Comparison of ENCODE assay signal across 2 cellular contexts in genomic region chr3:149219380-149220121, GRCh38.
TF ChIP-seq lines count a peak whose summit lies in the region.

No MANE protein-coding gene starts in this region.

TF ChIP-seq in A549, 52 proteins besides CTCF, POLR2A, EP300 and RAD21:
- TF ChIP-seq EHMT2 (IDR thresholded peaks at IDR 0.05; ENCODE audit: low read depth) = peak; percentile 52; the same call in 1 of the 2 replicates

TF ChIP-seq in HepG2, 621 proteins besides CTCF, POLR2A, EP300 and RAD21 (continues in another document):
- 0 out of 2 replicates have a peak, but pooled peaks have one; percentile 10 for TF ChIP-seq ZNF263 (CRISPR knock-in tag; IDR thresholded peaks at IDR 0.05)
- TF ChIP-seq ZNF20 (CRISPR knock-in tag; IDR thresholded peaks at IDR 0.05) = peak; percentile 71; the same call in 1 of the 2 replicates
- TF ChIP-seq PAXIP1 (CRISPR knock-in tag; conservative IDR thresholded peaks at IDR 0.05) = 0 out of 2 replicates have a peak, but pooled peaks have one; percentile 30
- 0 out of 2 replicates have a peak, but pooled peaks have one; percentile 39 for TF ChIP-seq TMF1 (CRISPR knock-in tag; IDR thresholded peaks at IDR 0.05; ENCODE audit: low read depth)
- TF ChIP-seq GFI1 (CRISPR knock-in tag; IDR thresholded peaks at IDR 0.05; ENCODE audit: borderline replicate concordance) = peak; percentile 52; the same call in 1 of the 2 replicates
- TF ChIP-seq SNAPC5 (CRISPR knock-in tag; IDR thresholded peaks at IDR 0.05; ENCODE audit: borderline replicate concordance) = 0 out of 2 replicates have a peak, but pooled peaks have one; percentile 38
- TF ChIP-seq TOPORS (CRISPR knock-in tag; IDR thresholded peaks at IDR 0.05) = peak; percentile 28; the same call in 1 of the 2 replicates
- 0 out of 2 replicates have a peak, but pooled peaks have one; percentile 8 for TF ChIP-seq ATF6 (CRISPR knock-in tag; conservative IDR thresholded peaks at IDR 0.05)
- TF ChIP-seq CSRNP1 (CRISPR knock-in tag; IDR thresholded peaks at IDR 0.05) = 0 out of 2 replicates have a peak, but pooled peaks have one; percentile 43
- peak; percentile 94 for TF ChIP-seq ZNF280D (CRISPR knock-in tag; IDR thresholded peaks at IDR 0.05)
- TF ChIP-seq YEATS4 (CRISPR knock-in tag; IDR thresholded peaks at IDR 0.05; ENCODE audit: borderline replicate concordance) = 0 out of 2 replicates have a peak, but pooled peaks have one; percentile 15
- peak; percentile 45; the same call in 1 of the 2 replicates for TF ChIP-seq ZMAT3 (CRISPR knock-in tag; conservative IDR thresholded peaks at IDR 0.05)
- TF ChIP-seq ZBTB37 (CRISPR knock-in tag; IDR thresholded peaks at IDR 0.05) = peak; percentile 34; the same call in 1 of the 2 replicates
- TF ChIP-seq KLF9 (CRISPR knock-in tag; IDR thresholded peaks at IDR 0.05; ENCODE audit: low read depth) = 0 out of 2 replicates have a peak, but pooled peaks have one; percentile 36
- TF ChIP-seq ZBTB38 (CRISPR knock-in tag; IDR thresholded peaks at IDR 0.05) = peak; percentile 91
- peak; percentile 36; the same call in 1 of the 2 replicates for TF ChIP-seq ZNF879 (CRISPR knock-in tag; IDR thresholded peaks at IDR 0.05)
- TF ChIP-seq ZNF605 (CRISPR knock-in tag; IDR thresholded peaks at IDR 0.05) = peak; percentile 74
- TF ChIP-seq MAX (IDR thresholded peaks at IDR 0.05) = 0 out of 2 replicates have a peak, but pooled peaks have one; percentile 10
- TF ChIP-seq ZNF431 (CRISPR knock-in tag; IDR thresholded peaks at IDR 0.05; ENCODE audit: borderline replicate concordance, low read depth) = peak; percentile 92; the same call in 1 of the 2 replicates
- TF ChIP-seq DRAP1 (CRISPR knock-in tag; IDR thresholded peaks at IDR 0.05) = 0 out of 2 replicates have a peak, but pooled peaks have one; percentile 26
- TF ChIP-seq ARID5B (CRISPR knock-in tag; IDR thresholded peaks at IDR 0.05) = 0 out of 2 replicates have a peak, but pooled peaks have one; percentile 4
- TF ChIP-seq ZSCAN5A (CRISPR knock-in tag; IDR thresholded peaks at IDR 0.05; ENCODE audit: borderline replicate concordance) = peak; percentile 88; the same call in 1 of the 2 replicates
- TF ChIP-seq KMT2A (CRISPR knock-in tag; IDR thresholded peaks at IDR 0.05) = 0 out of 2 replicates have a peak, but pooled peaks have one; percentile 10
- 0 out of 2 replicates have a peak, but pooled peaks have one; percentile 21 for TF ChIP-seq POLR2G (IDR thresholded peaks at IDR 0.05; ENCODE audit: low read depth, low read length)
- peak; percentile 32; the same call in 1 of the 2 replicates for TF ChIP-seq SAP130 (CRISPR knock-in tag; IDR thresholded peaks at IDR 0.05; ENCODE audit: low read depth)
- 0 out of 2 replicates have a peak, but pooled peaks have one; percentile 53 for TF ChIP-seq ZNF546 (CRISPR knock-in tag; conservative IDR thresholded peaks at IDR 0.05)
- TF ChIP-seq ZNF563 (CRISPR knock-in tag; IDR thresholded peaks at IDR 0.05) = peak; percentile 41; the same call in 1 of the 2 replicates
- 0 out of 2 replicates have a peak, but pooled peaks have one; percentile 35 for TF ChIP-seq KLF12 (CRISPR knock-in tag; IDR thresholded peaks at IDR 0.05; ENCODE audit: borderline replicate concordance)
- TF ChIP-seq SIN3A (IDR thresholded peaks at IDR 0.05; ENCODE audit: borderline replicate concordance, low read depth, low read length) = 0 out of 2 replicates have a peak, but pooled peaks have one; percentile 56
- TF ChIP-seq MYPOP (CRISPR knock-in tag; IDR thresholded peaks at IDR 0.05) = peak; percentile 21; the same call in 1 of the 2 replicates
